ENCODE assay signal across 1 cellular context in genomic region chr5:141992349-141992963, GRCh38.
TF ChIP-seq lines count a peak whose summit lies in the region.

No MANE protein-coding gene starts in this region.

TF ChIP-seq in endothelial cell of umbilical vein, 7 proteins besides CTCF, POLR2A, EP300 and RAD21:
- no peak for TF ChIP-seq JUN (IDR thresholded peaks at IDR 0.05; ENCODE audit: borderline replicate concordance, insufficient read depth, insufficient read length, low read depth)
- no peak for TF ChIP-seq POLR2AphosphoS5 (IDR thresholded peaks at IDR 0.05; ENCODE audit: insufficient read depth, low read depth, low read length)
- TF ChIP-seq, protein P1, sequence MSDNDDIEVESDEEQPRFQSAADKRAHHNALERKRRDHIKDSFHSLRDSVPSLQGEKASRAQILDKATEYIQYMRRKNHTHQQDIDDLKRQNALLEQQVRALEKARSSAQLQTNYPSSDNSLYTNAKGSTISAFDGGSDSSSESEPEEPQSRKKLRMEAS (IDR thresholded peaks at IDR 0.05; ENCODE audit: insufficient read depth, insufficient read length) = no peak
- no peak for TF ChIP-seq GATA2 (IDR thresholded peaks at IDR 0.05; ENCODE audit: insufficient read depth, insufficient read length, low read depth, low read length)
- TF ChIP-seq EZH2 (IDR thresholded peaks at IDR 0.05; ENCODE audit: borderline replicate concordance, low read depth, low read length, severe bottlenecking) = no peak
- no peak for TF ChIP-seq MYC (IDR thresholded peaks at IDR 0.05; ENCODE audit: low read depth, low read length)
- TF ChIP-seq FOS (IDR thresholded peaks at IDR 0.05; ENCODE audit: borderline replicate concordance, insufficient read depth, low read length) = no peak
